1 cellular context compared by ENCODE assay signal in the genomic region with DNA sequence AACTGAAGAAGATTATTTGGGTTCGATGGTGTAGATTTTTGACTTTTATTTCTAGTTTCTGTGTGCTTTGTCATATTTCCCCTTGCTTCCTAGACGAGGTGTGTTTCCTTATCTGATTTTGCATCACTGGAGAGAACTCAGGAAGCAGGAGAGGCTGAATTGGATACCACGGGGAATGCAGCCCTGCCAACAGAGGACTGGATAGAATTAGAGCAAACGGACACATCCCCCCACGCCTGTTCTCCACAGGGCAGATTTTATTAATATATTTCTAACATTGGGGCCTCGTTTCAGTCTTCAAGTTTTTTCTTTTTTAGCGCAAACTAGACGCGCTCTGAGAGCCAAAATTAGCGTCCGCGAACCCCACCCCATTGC.
TF ChIP-seq lines count a peak whose summit lies in the region.

No MANE protein-coding gene starts in this region.

TF ChIP-seq in K562, 482 proteins besides CTCF, POLR2A, EP300 and RAD21 (continued from another document):
- TF ChIP-seq, protein P1, sequence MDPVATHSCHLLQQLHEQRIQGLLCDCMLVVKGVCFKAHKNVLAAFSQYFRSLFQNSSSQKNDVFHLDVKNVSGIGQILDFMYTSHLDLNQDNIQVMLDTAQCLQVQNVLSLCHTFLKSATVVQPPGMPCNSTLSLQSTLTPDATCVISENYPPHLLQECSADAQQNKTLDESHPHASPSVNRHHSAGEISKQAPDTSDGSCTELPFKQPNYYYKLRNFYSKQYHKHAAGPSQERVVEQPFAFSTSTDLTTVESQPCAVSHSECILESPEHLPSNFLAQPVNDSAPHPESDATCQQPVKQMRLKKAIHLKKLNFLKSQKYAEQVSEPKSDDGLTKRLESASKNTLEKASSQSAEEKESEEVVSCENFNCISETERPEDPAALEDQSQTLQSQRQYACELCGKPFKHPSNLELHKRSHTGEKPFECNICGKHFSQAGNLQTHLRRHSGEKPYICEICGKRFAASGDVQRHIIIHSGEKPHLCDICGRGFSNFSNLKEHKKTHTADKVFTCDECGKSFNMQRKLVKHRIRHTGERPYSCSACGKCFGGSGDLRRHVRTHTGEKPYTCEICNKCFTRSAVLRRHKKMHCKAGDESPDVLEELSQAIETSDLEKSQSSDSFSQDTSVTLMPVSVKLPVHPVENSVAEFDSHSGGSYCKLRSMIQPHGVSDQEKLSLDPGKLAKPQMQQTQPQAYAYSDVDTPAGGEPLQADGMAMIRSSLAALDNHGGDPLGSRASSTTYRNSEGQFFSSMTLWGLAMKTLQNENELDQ (CRISPR knock-in tag; IDR thresholded peaks at IDR 0.05; ENCODE audit: borderline replicate concordance) = no peak
- TF ChIP-seq NBN (IDR thresholded peaks at IDR 0.05; ENCODE audit: low read depth) = 0 out of 2 replicates have a peak, but pooled peaks have one; percentile 19
- TF ChIP-seq SUPT5H (IDR thresholded peaks at IDR 0.05) = peak; percentile 14
- TF ChIP-seq, protein P2, sequence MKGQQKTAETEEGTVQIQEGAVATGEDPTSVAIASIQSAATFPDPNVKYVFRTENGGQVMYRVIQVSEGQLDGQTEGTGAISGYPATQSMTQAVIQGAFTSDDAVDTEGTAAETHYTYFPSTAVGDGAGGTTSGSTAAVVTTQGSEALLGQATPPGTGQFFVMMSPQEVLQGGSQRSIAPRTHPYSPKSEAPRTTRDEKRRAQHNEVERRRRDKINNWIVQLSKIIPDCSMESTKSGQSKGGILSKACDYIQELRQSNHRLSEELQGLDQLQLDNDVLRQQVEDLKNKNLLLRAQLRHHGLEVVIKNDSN (CRISPR knock-in tag; IDR thresholded peaks at IDR 0.05) = no peak
- TF ChIP-seq, protein P3, sequence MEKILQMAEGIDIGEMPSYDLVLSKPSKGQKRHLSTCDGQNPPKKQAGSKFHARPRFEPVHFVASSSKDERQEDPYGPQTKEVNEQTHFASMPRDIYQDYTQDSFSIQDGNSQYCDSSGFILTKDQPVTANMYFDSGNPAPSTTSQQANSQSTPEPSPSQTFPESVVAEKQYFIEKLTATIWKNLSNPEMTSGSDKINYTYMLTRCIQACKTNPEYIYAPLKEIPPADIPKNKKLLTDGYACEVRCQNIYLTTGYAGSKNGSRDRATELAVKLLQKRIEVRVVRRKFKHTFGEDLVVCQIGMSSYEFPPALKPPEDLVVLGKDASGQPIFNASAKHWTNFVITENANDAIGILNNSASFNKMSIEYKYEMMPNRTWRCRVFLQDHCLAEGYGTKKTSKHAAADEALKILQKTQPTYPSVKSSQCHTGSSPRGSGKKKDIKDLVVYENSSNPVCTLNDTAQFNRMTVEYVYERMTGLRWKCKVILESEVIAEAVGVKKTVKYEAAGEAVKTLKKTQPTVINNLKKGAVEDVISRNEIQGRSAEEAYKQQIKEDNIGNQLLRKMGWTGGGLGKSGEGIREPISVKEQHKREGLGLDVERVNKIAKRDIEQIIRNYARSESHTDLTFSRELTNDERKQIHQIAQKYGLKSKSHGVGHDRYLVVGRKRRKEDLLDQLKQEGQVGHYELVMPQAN (IDR thresholded peaks at IDR 0.05; ENCODE audit: borderline replicate concordance) = 0 out of 2 replicates have a peak, but pooled peaks have one; percentile 17
- no peak for TF ChIP-seq POLR3G (IDR thresholded peaks at IDR 0.05; ENCODE audit: extremely low read depth, insufficient read length, insufficient replicate concordance)
- TF ChIP-seq FOXM1 (IDR thresholded peaks at IDR 0.05; ENCODE audit: low read depth) = 0 out of 2 replicates have a peak, but pooled peaks have one; percentile 16
- TF ChIP-seq FOXM1 (CRISPR knock-in tag; IDR thresholded peaks at IDR 0.05; ENCODE audit: low read depth) = no peak
- 0 out of 2 replicates have a peak, but pooled peaks have one; percentile 27 for TF ChIP-seq BCOR (IDR thresholded peaks at IDR 0.05)
- no peak for TF ChIP-seq HCFC1 (IDR thresholded peaks at IDR 0.05; ENCODE audit: low read depth, low read length)
- TF ChIP-seq MTA1 (IDR thresholded peaks at IDR 0.05; ENCODE audit: borderline replicate concordance) = peak; percentile 70; the same call in 1 of the 2 replicates
TF ChIP-seq in K562: peak in this region for 20.
